12 cellular contexts compared by ENCODE assay signal in genomic region chr1:19449454-19450228, GRCh38. TPM values are rescaled to one million over a fixed set of nuclear protein-coding genes. Genes with fewer than 3 reads are reported as not detected.
A peak's percentile ranks its signal among the peaks of the same experiment; 100 is the strongest.
DNase-seq lines count a peak whose midpoint lies in the region; ATAC-seq and TF ChIP-seq lines count a peak whose summit lies in the region.
"Had no signal": no experiment of that assay in that cellular context is flagged by ENCODE, and none has a peak within 500 bp of the region (broad histone marks: within the 10 kb centered on the region; RNA-seq: fewer than 3 reads in every experiment).

No MANE protein-coding gene starts in this region.

- H3K36me3 Mint-ChIP-seq in activated T-cell treated with anti-CD3 and anti-CD28 coated beads, Interleukin-2, amount 50 U/mL, for 4 hours (ENCODE audit: insufficient read depth), result peaks cover 13% of the 10 kb centered on the region

- intact Hi-C loops in tibial artery (cut with DNase I; ENCODE audit: low total_unique reads), result loop anchor here (5.0 kb wide), 1 partner anchor 47 kb away; no protein-coding TSS in a partner anchor

- in situ Hi-C loops in brain microvascular endothelial cell (cut with HindIII; ENCODE audit: low pct_ligation_motif_present, low sequenced_read_pairs), result no loop called here

- no peaks in the 10 kb centered on the region for H3K9me3 Mint-ChIP-seq in activated T-cell treated with anti-CD3 and anti-CD28 coated beads, Interleukin-2, amount 50 U/mL, for 4 hours

- peaks cover 63 to 88% of the 10 kb centered on the region in 2 donors for H3K4me1 ChIP-seq in muscle layer of duodenum (ENCODE audit: control insufficient read depth in 1 of 2, insufficient read depth in 2 of 2, low read length in 2 of 2)
- H3K4me1 ChIP-seq in tibial artery, result peaks cover 8 to 99% (median 81%) of the 10 kb centered on the region in 4 donors

- H3K27me3 Mint-ChIP-seq in activated T-cell treated with anti-CD3 and anti-CD28 coated beads, Interleukin-2, amount 50 U/mL, for 4 hours (ENCODE audit: low read depth), result no peaks in the 10 kb centered on the region

- H3K4me3 ChIP-seq in brain microvascular endothelial cell (ENCODE audit: low read depth, low read length) (no peak overlapping the region), muscle layer of duodenum (ENCODE audit: low read depth in 1 of 2, low read length in 2 of 2) (peak overlapping the region in 1 of 2 donors; percentile 4), tibial artery (no peak overlapping the region)

- ATAC-seq in activated T-cell treated with anti-CD3 and anti-CD28 coated beads, Interleukin-2, amount 50 U/mL, for 4 hours, result no peak
- ATAC-seq in HG02973 (IDR thresholded peaks at IDR 0.05; ENCODE audit: unreplicated experiment) (no peak), GM21526 (IDR thresholded peaks at IDR 0.05; ENCODE audit: low FRiP score, unreplicated experiment) (no peak), HG03432 (IDR thresholded peaks at IDR 0.05; ENCODE audit: unreplicated experiment) (no peak)

- H3K9me3 ChIP-seq in muscle layer of duodenum (ENCODE audit: control insufficient read depth in 1 of 2, low read length in 2 of 2) (no peaks in the 10 kb centered on the region), tibial artery (no peaks in the 10 kb centered on the region)

- no peaks in the 10 kb centered on the region for H3K27me3 ChIP-seq in brain microvascular endothelial cell (replicated peaks)
- H3K27me3 ChIP-seq in muscle layer of duodenum (ENCODE audit: low read depth, low read length), result no peaks in the 10 kb centered on the region
- H3K27me3 ChIP-seq in tibial artery, result no peaks in the 10 kb centered on the region

- H3K36me3 ChIP-seq in brain microvascular endothelial cell (replicated peaks) (peaks cover 6% of the 10 kb centered on the region), muscle layer of duodenum (ENCODE audit: control insufficient read depth in 1 of 2, insufficient read depth in 2 of 2, low read length in 2 of 2) (no peaks in the 10 kb centered on the region), tibial artery (no peaks in the 10 kb centered on the region)

- no peak for TF ChIP-seq CTCF in brain microvascular endothelial cell (IDR thresholded peaks at IDR 0.05; ENCODE audit: low read depth, low read length, missing control alignments)
- TF ChIP-seq CTCF in tibial artery (IDR thresholded peaks at IDR 0.05), result no peak

- no peak for DNase-seq in activated T-cell treated with anti-CD3 and anti-CD28 coated beads, Interleukin-2, amount 50 U/mL, for 4 hours
- DNase-seq in activated T-cell treated with anti-CD3 and anti-CD28 coated beads for 4 hours (no peak), brain microvascular endothelial cell (no peak), tibial artery (no peak)
- DNase-seq: AML-193; NCI-H2029 treated with DMSO at 0.1 percent for 48 hours; stimulated activated CD8-positive, alpha-beta memory T cell treated with anti-CD3 and anti-CD28 coated beads, Interleukin-4, amount 100 ng/mL, for 48 hours had no signal

- peak overlapping the region; percentile 19 for H3K4me3 Mint-ChIP-seq in activated T-cell treated with anti-CD3 and anti-CD28 coated beads, Interleukin-2, amount 50 U/mL, for 4 hours

- H3K27ac ChIP-seq in brain microvascular endothelial cell (peak overlapping the region; percentile 80), muscle layer of duodenum (ENCODE audit: low read length) (peak overlapping the region; percentile 86), tibial artery (peak overlapping the region; percentile 71 to 89)
- H3K27ac ChIP-seq: HL-60 had no signal

- peaks cover 88% of the 10 kb centered on the region for H3K4me1 Mint-ChIP-seq in activated T-cell treated with anti-CD3 and anti-CD28 coated beads, Interleukin-2, amount 50 U/mL, for 4 hours (ENCODE audit: low read depth)

RNA-seq across cellular contexts. Expression of gene CAPZB, which starts 35.7 kb away (rescaled TPM):
- 100 to 1,000 TPM; 262 to 285 (median 264) TPM for total RNA-seq in activated T-cell treated with anti-CD3 and anti-CD28 coated beads, Interleukin-2, amount 50 U/mL, for 4 hours
